27 cellular contexts compared by ENCODE assay signal in the genomic region with DNA sequence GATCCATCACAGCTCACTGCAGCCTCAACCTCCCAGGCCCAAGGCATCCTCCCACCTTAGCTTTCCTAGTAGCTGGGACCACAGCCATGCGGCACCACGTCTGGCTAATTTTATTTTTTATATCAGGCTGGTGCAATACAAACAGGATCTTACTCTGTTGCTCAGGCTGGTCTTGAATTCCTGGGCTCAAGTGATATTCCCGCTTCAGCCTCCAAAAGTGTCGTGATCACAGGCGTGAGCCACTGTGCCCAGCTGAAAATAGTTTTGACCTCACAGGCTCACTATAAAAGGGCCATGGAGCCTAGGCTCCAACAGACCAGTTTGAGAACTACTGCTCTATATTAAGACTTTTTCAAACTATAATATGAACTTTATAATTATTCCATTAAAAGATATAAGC.
"Had no signal": no experiment of that assay in that cellular context is flagged by ENCODE, and none has a peak within 500 bp of the region (broad histone marks: within the 10 kb centered on the region; RNA-seq: fewer than 3 reads in every experiment).

No MANE protein-coding gene starts in this region.

- H3K9ac ChIP-seq: neural progenitor cell had no signal

- ATAC-seq: activated CD8-positive, alpha-beta T cell treated with anti-CD3 and anti-CD28 coated beads, Interleukin-2, amount 10 ng/mL, durations not matched to agents 7 days and 5 days; foreskin keratinocyte; left colon; lower lobe of right lung; mucosa of descending colon; SK-N-SH treated with all-trans-retinoic acid at 6 μM for 48 hours; T-cell had no signal

- H3K9me3 ChIP-seq: lower lobe of right lung, mucosa of descending colon, upper lobe of left lung had no signal

- H3K4me1 Mint-ChIP-seq: activated naive CD4-positive, alpha-beta T cell treated with anti-CD3 and anti-CD28 coated beads, Interleukin-2, amount 50 U/mL, for 24 hours; brain; naive B cell; neural progenitor cell had no signal

- H3K27ac Mint-ChIP-seq: activated CD8-positive, alpha-beta T cell treated with anti-CD3 and anti-CD28 coated beads, Interleukin-2, amount 10 ng/mL, durations not matched to agents 7 days and 5 days; activated naive CD4-positive, alpha-beta T cell treated with anti-CD3 and anti-CD28 coated beads, Interleukin-2, amount 50 U/mL, for 24 hours; neural progenitor cell; progenitor cell of endocrine pancreas; T-cell; T-helper 2 cell treated with Interferon-gamma antibody and Interleukin-4, amounts not matched to agents 5 μg/mL and 100 μg/mL, for 36 hours had no signal

- DNase-seq: activated CD4-positive, alpha-beta T cell treated with anti-CD3 and anti-CD28 coated beads, Interleukin-2, amount 50 U/mL, for 1 hour; activated CD4-positive, CD25-positive, alpha-beta regulatory T cell treated with anti-CD3 and anti-CD28 coated beads, Interleukin-2, amount 50 U/mL, for 72 hours; activated CD8-positive, alpha-beta T cell treated with anti-CD3 and anti-CD28 coated beads, Interleukin-2, amount 10 ng/mL, durations not matched to agents 7 days and 5 days; activated gamma-delta T cell treated with Interleukin-2 at 50 U/mL for 16 hours; caudate nucleus; dermis blood vessel endothelial cell; effector memory CD4-positive, alpha-beta T cell; foreskin keratinocyte; left colon; lower lobe of right lung; mesendoderm; mucosa of descending colon; naive B cell; stimulated activated CD4-positive, alpha-beta T cell treated with anti-CD3 and anti-CD28 coated beads, Interleukin-4, amount 100 ng/mL, for 1 hour; stimulated activated naive CD4-positive, alpha-beta T cell treated with Interleukin-2 at 50 U/mL for 16 hours; T-cell; upper lobe of left lung; WERI-Rb-1 had no signal

- H3K9me3 Mint-ChIP-seq: activated naive CD4-positive, alpha-beta T cell treated with anti-CD3 and anti-CD28 coated beads, Interleukin-2, amount 50 U/mL, for 24 hours; brain; naive B cell; neural progenitor cell; T-cell; T-helper 2 cell treated with Interferon-gamma antibody and Interleukin-4, amounts not matched to agents 5 μg/mL and 100 μg/mL, for 36 hours had no signal

- H3K4me3 ChIP-seq: lower lobe of right lung, mucosa of descending colon, neural progenitor cell, smooth muscle cell, upper lobe of left lung had no signal

- H3K27me3 ChIP-seq: foreskin keratinocyte, neural progenitor cell, upper lobe of left lung had no signal

- H2AFZ ChIP-seq: neural progenitor cell had no signal

- H3K27me3 Mint-ChIP-seq: activated naive CD4-positive, alpha-beta T cell treated with anti-CD3 and anti-CD28 coated beads, Interleukin-2, amount 50 U/mL, for 24 hours; naive B cell; progenitor cell of endocrine pancreas; T-cell had no signal

- H3K4me1 ChIP-seq: foreskin keratinocyte, lower lobe of right lung, neural progenitor cell, upper lobe of left lung had no signal

- H3K27ac ChIP-seq: foreskin keratinocyte, lower lobe of right lung, neural progenitor cell, upper lobe of left lung, WERI-Rb-1 had no signal

- H3K4me3 Mint-ChIP-seq: activated CD8-positive, alpha-beta T cell treated with anti-CD3 and anti-CD28 coated beads, Interleukin-2, amount 10 ng/mL, durations not matched to agents 7 days and 5 days; activated naive CD4-positive, alpha-beta T cell treated with anti-CD3 and anti-CD28 coated beads, Interleukin-2, amount 50 U/mL, for 24 hours; brain; naive B cell; neural progenitor cell; T-cell; T-helper 2 cell treated with Interferon-gamma antibody and Interleukin-4, amounts not matched to agents 5 μg/mL and 100 μg/mL, for 36 hours had no signal

- FAIRE-seq: islet of Langerhans, TTC549 had no signal

- H3K4me2 ChIP-seq: neural progenitor cell, smooth muscle cell had no signal
